Comparison of ENCODE assay signal across 10 cellular contexts in genomic region chr4:146124023-146124680, GRCh38. TPM values are rescaled to one million over a fixed set of nuclear protein-coding genes. Genes with fewer than 3 reads are reported as not detected.
DNase-seq lines count a peak whose midpoint lies in the region; ATAC-seq and TF ChIP-seq lines count a peak whose summit lies in the region.
"Had no signal": no experiment of that assay in that cellular context is flagged by ENCODE, and none has a peak within 500 bp of the region (broad histone marks: within the 10 kb centered on the region; RNA-seq: fewer than 3 reads in every experiment).

No MANE protein-coding gene starts in this region.

- H3K4me1 Mint-ChIP-seq in T-helper 2 cell treated with Interferon-gamma antibody and Interleukin-4, amounts not matched to agents 5 μg/mL and 100 μg/mL, for 36 hours (ENCODE audit: low read depth): peaks cover 2% of the 10 kb centered on the region
- H3K4me1 Mint-ChIP-seq in H9 (peaks cover 4 to 7% of the 10 kb centered on the region in 2 experiments), natural killer cell (no peaks in the 10 kb centered on the region)

- H4K5ac ChIP-seq in H9 (ENCODE audit: insufficient read length, low read depth, low read length): no peak overlapping the region

- TF ChIP-seq CTCF in H9 (conservative IDR thresholded peaks at IDR 0.05) (peak; percentile 49; the same call in 1 of the 3 replicates), retinal pigment epithelial cell (conservative IDR thresholded peaks at IDR 0.05; ENCODE audit: low read depth, low read length) (peak; percentile 5), natural killer cell (IDR thresholded peaks at IDR 0.05) (no peak)

- no peak overlapping the region for H3K56ac ChIP-seq in H9 (ENCODE audit: insufficient read length, low read depth, low read length)

- no peak overlapping the region for H3K4ac ChIP-seq in H9 (ENCODE audit: low read depth, low read length)

- no peaks in the 10 kb centered on the region for H3K27me3 ChIP-seq in H9 (ENCODE audit: insufficient read depth, low read length)

- H3K4me3 Mint-ChIP-seq in T-helper 2 cell treated with Interferon-gamma antibody and Interleukin-4, amounts not matched to agents 5 μg/mL and 100 μg/mL, for 36 hours: no peak overlapping the region
- H3K4me3 Mint-ChIP-seq in H9: peak overlapping the region in 1 of 2 experiments; percentile 9; a peak in 1 of 5 replicates
- H3K4me3 Mint-ChIP-seq in natural killer cell: no peak overlapping the region
- H3K4me3 Mint-ChIP-seq: activated naive CD4-positive, alpha-beta T cell treated with anti-CD3 and anti-CD28 coated beads for 36 hours had no signal

- H3K23ac ChIP-seq in H9 (ENCODE audit: insufficient read length, low read depth, low read length): no peak overlapping the region

- H3K4me1 ChIP-seq in H9 (ENCODE audit: insufficient read depth, low read length): no peaks in the 10 kb centered on the region
- H3K4me1 ChIP-seq: A549 had no signal

- H3K9ac ChIP-seq in H9 (ENCODE audit: extremely low read depth, insufficient read length, low read length): no peak overlapping the region

- no peaks in the 10 kb centered on the region for H3K9me3 ChIP-seq in H9 (ENCODE audit: control insufficient read depth, low read depth, low read length)
- H3K9me3 ChIP-seq: A549 had no signal

- no peak overlapping the region for H4K91ac ChIP-seq in H9 (ENCODE audit: insufficient read length, low read depth, low read length)

- no peaks in the 10 kb centered on the region for H3K79me2 ChIP-seq in H9 (ENCODE audit: insufficient read depth, low read length)

- no peak overlapping the region for H2AK5ac ChIP-seq in H9 (ENCODE audit: insufficient read length, low read length)

- intact Hi-C loops in natural killer cell (cut with micrococcal nuclease): no loop called here

- no peak overlapping the region for H3K18ac ChIP-seq in H9 (ENCODE audit: insufficient read length, low read depth, low read length)

- peaks cover 10% of the 10 kb centered on the region for H3K27me3 Mint-ChIP-seq in T-helper 2 cell treated with Interferon-gamma antibody and Interleukin-4, amounts not matched to agents 5 μg/mL and 100 μg/mL, for 36 hours (ENCODE audit: low read depth)
- H3K27me3 Mint-ChIP-seq in H9 (ENCODE audit: low read depth) (no peaks in the 10 kb centered on the region; the same call in 1 of the 2 replicates), natural killer cell (ENCODE audit: low read depth in 2 of 2) (peaks cover 18 to 37% of the 10 kb centered on the region in 2 donors)

- peak; percentile 29 for DNase-seq in T-helper 2 cell treated with Interferon-gamma antibody and Interleukin-4, amounts not matched to agents 5 μg/mL and 100 μg/mL, for 36 hours (ENCODE audit: low spot score)
- no peak for DNase-seq in T-helper 2 cell
- DNase-seq in H9: peak; percentile 72
- no peak for DNase-seq in retinal pigment epithelial cell (ENCODE audit: low read depth)
- DNase-seq in natural killer cell: no peak
- DNase-seq in NCI-H1694 treated with DMSO at 0.1 percent for 48 hours (lab: John Stamatoyannopoulos, UW): no peak
- DNase-seq in DMS153 treated with DMSO at 0.1 percent for 48 hours (lab: John Stamatoyannopoulos, UW; ENCODE audit: unreplicated experiment): no peak
- DNase-seq: activated naive CD4-positive, alpha-beta T cell treated with anti-CD3 and anti-CD28 coated beads for 36 hours had no signal

- ATAC-seq in HG03575 (IDR thresholded peaks at IDR 0.05; ENCODE audit: extremely low read depth, insufficient number of reproducible peaks, low FRiP score, unreplicated experiment): peak; percentile 68
- no peak for ATAC-seq in natural killer cell
- ATAC-seq: A549 had no signal

- no peaks in the 10 kb centered on the region for H3K9me3 Mint-ChIP-seq in T-helper 2 cell treated with Interferon-gamma antibody and Interleukin-4, amounts not matched to agents 5 μg/mL and 100 μg/mL, for 36 hours
- H3K9me3 Mint-ChIP-seq in H9 (no peaks in the 10 kb centered on the region), natural killer cell (no peaks in the 10 kb centered on the region)
- H3K9me3 Mint-ChIP-seq: activated naive CD4-positive, alpha-beta T cell treated with anti-CD3 and anti-CD28 coated beads for 36 hours had no signal

- no peak overlapping the region for H3K27ac Mint-ChIP-seq in T-helper 2 cell treated with Interferon-gamma antibody and Interleukin-4, amounts not matched to agents 5 μg/mL and 100 μg/mL, for 36 hours
- H3K27ac Mint-ChIP-seq in H9: peak overlapping the region in 1 of 3 experiments; percentile 34; a peak in 2 of 7 replicates
- no peak overlapping the region for H3K27ac Mint-ChIP-seq in natural killer cell
- H3K27ac Mint-ChIP-seq: activated naive CD4-positive, alpha-beta T cell treated with anti-CD3 and anti-CD28 coated beads for 36 hours had no signal

- no peak overlapping the region for H2AFZ ChIP-seq in H9 (ENCODE audit: low read length)

- H3K4me3 ChIP-seq in retinal pigment epithelial cell (ENCODE audit: low read length): no peak overlapping the region
- H3K4me3 ChIP-seq: A549 had no signal

- H4K8ac ChIP-seq in H9 (replicated peaks; ENCODE audit: insufficient read length, low read depth, low read length): no peak overlapping the region

- no peaks in the 10 kb centered on the region for H3K36me3 Mint-ChIP-seq in T-helper 2 cell treated with Interferon-gamma antibody and Interleukin-4, amounts not matched to agents 5 μg/mL and 100 μg/mL, for 36 hours (ENCODE audit: low read depth)
- H3K36me3 Mint-ChIP-seq in H9 (ENCODE audit: insufficient read depth in 1 of 3, low read depth in 3 of 3): no peaks in the 10 kb centered on the region
- no peaks in the 10 kb centered on the region for H3K36me3 Mint-ChIP-seq in natural killer cell

- H3K23me2 ChIP-seq in H9 (ENCODE audit: insufficient read length, low read depth, low read length, poor library complexity, severe bottlenecking): no peaks in the 10 kb centered on the region

- H2BK120ac ChIP-seq in H9 (ENCODE audit: low read depth, low read length, poor library complexity, severe bottlenecking): no peak overlapping the region

- H3K14ac ChIP-seq in H9 (ENCODE audit: insufficient read depth, low read length): no peak overlapping the region

- no peak overlapping the region for H3K4me2 ChIP-seq in H9 (ENCODE audit: insufficient read depth, insufficient read length, low read length)
- H3K4me2 ChIP-seq: A549 had no signal

- H3K27ac ChIP-seq in H9 (ENCODE audit: insufficient read length, low read depth, low read length): no peak overlapping the region
- H3K27ac ChIP-seq: A549 had no signal

- H3T11ph ChIP-seq in H9 (ENCODE audit: low read length): no peak overlapping the region

- no peaks in the 10 kb centered on the region for H4K20me1 ChIP-seq in H9 (ENCODE audit: control insufficient read depth, insufficient read depth, insufficient read length)

- H2BK12ac ChIP-seq in H9 (ENCODE audit: insufficient read length, low read depth, low read length): no peak overlapping the region

- H2BK20ac ChIP-seq in H9 (ENCODE audit: low read depth, low read length, poor library complexity, severe bottlenecking): no peak overlapping the region

- no CpG with 5 or more reads among the region's 6 CpGs for WGBS in H9 (ENCODE audit: extremely low coverage, insufficient read length, low lambda C conversion rate)

- no peak overlapping the region for H2BK5ac ChIP-seq in H9 (ENCODE audit: insufficient read length, low read length)

- H2BK15ac ChIP-seq in H9 (ENCODE audit: low read depth, low read length): no peak overlapping the region

- H3K79me1 ChIP-seq in H9 (ENCODE audit: insufficient read depth, low read depth, low read length, poor library complexity, severe bottlenecking): no peaks in the 10 kb centered on the region

RNA-seq across cellular contexts. Expression of gene LSM6, which starts 51.4 kb away (rescaled TPM):
- total RNA-seq in H9 (2021) (73.6 and 78.3 TPM in 2 replicates), natural killer cell (10 to 100 TPM; 23.8 to 27.5 (median 23.8) TPM)

Comparison
In these comparisons a context has a peak if more than half of its experiments do, and no peak if none do; other contexts are left out.
1. DNase-seq: peak in T-helper 2 cell treated with Interferon-gamma antibody and Interleukin-4, amounts not matched to agents 5 μg/mL and 100 μg/mL, for 36 hours (single experiment) and H9 (single experiment); none in T-helper 2 cell (0 of 5), retinal pigment epithelial cell (single experiment), natural killer cell (single experiment), NCI-H1694 treated with DMSO at 0.1 percent for 48 hours (single experiment) and DMS153 treated with DMSO at 0.1 percent for 48 hours (single experiment).